ENCODE assay signal across 24 cellular contexts in genomic region chr9:69678843-69679538, GRCh38. TPM values are rescaled to one million over a fixed set of nuclear protein-coding genes. Genes with fewer than 3 reads are reported as not detected.
A peak's percentile ranks its signal among the peaks of the same experiment; 100 is the strongest.
DNase-seq lines count a peak whose midpoint lies in the region; FAIRE-seq and TF ChIP-seq lines count a peak whose summit lies in the region.
"Had no signal": no experiment of that assay in that cellular context is flagged by ENCODE, and none has a peak within 500 bp of the region (broad histone marks: within the 10 kb centered on the region; RNA-seq: fewer than 3 reads in every experiment).

No MANE protein-coding gene starts in this region.

- no peak for FAIRE-seq in bronchial epithelial cell (lab: Jason Lieb, UNC)
- FAIRE-seq: G401.6, RCC 7860 had no signal

- H3K27me3 ChIP-seq in bronchial epithelial cell (ENCODE audit: control insufficient read depth, insufficient read depth, low read length) (no peaks in the 10 kb centered on the region), mesenchymal stem cell (ENCODE audit: control insufficient read depth in 1 of 2, insufficient read depth in 1 of 2, low read length in 2 of 2) (no peaks in the 10 kb centered on the region)
- H3K27me3 ChIP-seq: BLaER1 had no signal

- no peak overlapping the region for H2AFZ ChIP-seq in mesenchymal stem cell (ENCODE audit: low read depth, low read length)

- H3K4me3 ChIP-seq in HEK293 (ENCODE audit: low read depth, low read length) (no peak overlapping the region), bronchial epithelial cell (ENCODE audit: low read depth, low read length) (no peak overlapping the region), mesenchymal stem cell (ENCODE audit: insufficient read depth in 1 of 2, low read depth in 1 of 2, low read length in 2 of 2) (no peak overlapping the region)
- H3K4me3 ChIP-seq: BLaER1, SK-N-MC had no signal

- no peak overlapping the region for H2BK15ac ChIP-seq in mesenchymal stem cell (ENCODE audit: low read depth, poor library complexity, severe bottlenecking)

- H3K36me3 ChIP-seq in HEK293 (ENCODE audit: control insufficient read depth in 2 of 2, insufficient read depth in 1 of 2, low read length in 2 of 2) (no peaks in the 10 kb centered on the region), bronchial epithelial cell (ENCODE audit: control insufficient read depth, insufficient read depth, low read length) (no peaks in the 10 kb centered on the region), mesenchymal stem cell (ENCODE audit: control insufficient read depth in 1 of 2, insufficient read depth in 2 of 2, low read depth in 1 of 2, low read length in 2 of 2) (no peaks in the 10 kb centered on the region)
- H3K36me3 ChIP-seq: BLaER1 had no signal

- 43% methylated on average over 3 of the region's 4 CpGs for WGBS in mesenchymal stem cell

- DNase-seq in EL (peak; percentile 17), bronchial epithelial cell (ENCODE audit: low read depth) (peak; percentile 49), mesenchymal stem cell (peak; percentile 11), middle frontal gyrus (ENCODE audit: extremely low spot score, low spot score) (no peak), cortex of kidney (lab: John Stamatoyannopoulos, UW) (no peak), NCI-H2029 treated with DMSO at 0.1 percent for 48 hours (lab: John Stamatoyannopoulos, UW) (no peak)
- DNase-seq in stimulated activated CD4-positive, alpha-beta T cell treated with anti-CD3 and anti-CD28 coated beads, Interleukin-2, amount 100 ng/mL, for 24 hours = no peak
- DNase-seq: ACHN; CD4-positive, alpha-beta T cell; COR-L47; DMS 273 treated with DMSO at 0.1 percent for 48 hours; DMS79 treated with DMSO at 0.1 percent for 48 hours; GOT3; KBM-7; NCI-H1105; NCI-H2081; NCI-H526; OCI-M1; Right ventricle myocardium superior had no signal

- CTCF ChIA-PET in HEK293 (lab: Yijun Ruan, JAX) = interaction anchor here (1.1 kb wide), 1 partner anchor 133 kb away, joined by 4 read pairs; no protein-coding TSS in a partner anchor

- no peak overlapping the region for H3K4ac ChIP-seq in mesenchymal stem cell (ENCODE audit: low read depth in 1 of 2, low read length in 2 of 2)

- no peak overlapping the region for H2BK5ac ChIP-seq in mesenchymal stem cell (ENCODE audit: low read depth, low read length, poor library complexity, severe bottlenecking)

- H3K9me3 ChIP-seq in HEK293 (ENCODE audit: control insufficient read depth, insufficient read depth, low read depth, low read length) (no peaks in the 10 kb centered on the region), mesenchymal stem cell (ENCODE audit: control insufficient read depth, low read length) (no peaks in the 10 kb centered on the region)
- H3K9me3 ChIP-seq: BLaER1 had no signal

- H4K91ac ChIP-seq in mesenchymal stem cell (ENCODE audit: low read length) = no peak overlapping the region

- no peak overlapping the region for H3K9ac ChIP-seq in mesenchymal stem cell (ENCODE audit: low read length)
- H3K9ac ChIP-seq: BLaER1 had no signal

- H3K4me1 ChIP-seq in HEK293 (ENCODE audit: control insufficient read depth, insufficient read depth, low read length) (no peaks in the 10 kb centered on the region), mesenchymal stem cell (ENCODE audit: control insufficient read depth, insufficient read depth, low read depth, low read length) (no peaks in the 10 kb centered on the region)

- H2AK5ac ChIP-seq in mesenchymal stem cell (ENCODE audit: low read length, severe bottlenecking) = no peak overlapping the region

- H2BK120ac ChIP-seq in mesenchymal stem cell (ENCODE audit: low read depth, low read length) = no peak overlapping the region

- POLR2A ChIA-PET in HEK293 (lab: Yijun Ruan, JAX) = no interaction called here

- H3K23ac ChIP-seq in mesenchymal stem cell (ENCODE audit: low read length in 2 of 2) = no peak overlapping the region

- TF ChIP-seq CTCF in HEK293 (tag by site-specific recombination; IDR thresholded peaks at IDR 0.05) = no peak
- no peak for TF ChIP-seq CTCF in bronchial epithelial cell (IDR thresholded peaks at IDR 0.05; ENCODE audit: insufficient read depth, low read length, severe bottlenecking)

- H3K18ac ChIP-seq in mesenchymal stem cell (ENCODE audit: low read depth in 1 of 2, low read length in 2 of 2) = no peak overlapping the region

- no peak overlapping the region for H4K8ac ChIP-seq in mesenchymal stem cell (ENCODE audit: low read length)

- no peak overlapping the region for H3K14ac ChIP-seq in mesenchymal stem cell (ENCODE audit: low read length in 2 of 2)

- H3K27ac ChIP-seq in HEK293 (ENCODE audit: extremely low read depth, low read depth, low read length) (no peak overlapping the region), mesenchymal stem cell (ENCODE audit: low read length, poor library complexity, severe bottlenecking) (no peak overlapping the region)
- H3K27ac ChIP-seq: BLaER1, SK-N-MC had no signal

- H3K79me1 ChIP-seq in mesenchymal stem cell (replicated peaks; ENCODE audit: low read length, poor library complexity, severe bottlenecking) = no peaks in the 10 kb centered on the region

- H3K4me2 ChIP-seq in mesenchymal stem cell (ENCODE audit: low read length, poor library complexity, severe bottlenecking) = no peak overlapping the region
- H3K4me2 ChIP-seq: BLaER1 had no signal

- no peak overlapping the region for H2BK12ac ChIP-seq in mesenchymal stem cell (ENCODE audit: low read length in 2 of 2)

TF ChIP-seq in HEK293, 187 proteins besides CTCF, POLR2A, EP300 and RAD21:
- no peak for TF ChIP-seq ZBTB6 (tag by site-specific recombination; IDR thresholded peaks at IDR 0.05)
- TF ChIP-seq ZSCAN4 (tag by site-specific recombination; IDR thresholded peaks at IDR 0.05) = peak; percentile 25; the same call in 1 of the 2 replicates

RNA-seq across cellular contexts. Expression of gene APBA1, which starts 6.8 kb away (rescaled TPM):
- total RNA-seq in bronchial epithelial cell = under 0.01 and 0.38 TPM in 2 replicates
- polyA plus RNA-seq in mesenchymal stem cell (2013, experiment 1 of 2) = 8.1 TPM
- 7.5 TPM for polyA plus RNA-seq in mesenchymal stem cell (2013, experiment 2 of 2)

Comparison
In these comparisons a context has a peak if more than half of its experiments do, and no peak if none do; other contexts are left out.
1. DNase-seq: peak in EL (single experiment), bronchial epithelial cell (single experiment) and mesenchymal stem cell (single experiment); none in middle frontal gyrus (single experiment), cortex of kidney (single experiment), NCI-H2029 treated with DMSO at 0.1 percent for 48 hours (single experiment) and stimulated activated CD4-positive, alpha-beta T cell treated with anti-CD3 and anti-CD28 coated beads, Interleukin-2, amount 100 ng/mL, for 24 hours (0 of 2).